In the genomic region with DNA sequence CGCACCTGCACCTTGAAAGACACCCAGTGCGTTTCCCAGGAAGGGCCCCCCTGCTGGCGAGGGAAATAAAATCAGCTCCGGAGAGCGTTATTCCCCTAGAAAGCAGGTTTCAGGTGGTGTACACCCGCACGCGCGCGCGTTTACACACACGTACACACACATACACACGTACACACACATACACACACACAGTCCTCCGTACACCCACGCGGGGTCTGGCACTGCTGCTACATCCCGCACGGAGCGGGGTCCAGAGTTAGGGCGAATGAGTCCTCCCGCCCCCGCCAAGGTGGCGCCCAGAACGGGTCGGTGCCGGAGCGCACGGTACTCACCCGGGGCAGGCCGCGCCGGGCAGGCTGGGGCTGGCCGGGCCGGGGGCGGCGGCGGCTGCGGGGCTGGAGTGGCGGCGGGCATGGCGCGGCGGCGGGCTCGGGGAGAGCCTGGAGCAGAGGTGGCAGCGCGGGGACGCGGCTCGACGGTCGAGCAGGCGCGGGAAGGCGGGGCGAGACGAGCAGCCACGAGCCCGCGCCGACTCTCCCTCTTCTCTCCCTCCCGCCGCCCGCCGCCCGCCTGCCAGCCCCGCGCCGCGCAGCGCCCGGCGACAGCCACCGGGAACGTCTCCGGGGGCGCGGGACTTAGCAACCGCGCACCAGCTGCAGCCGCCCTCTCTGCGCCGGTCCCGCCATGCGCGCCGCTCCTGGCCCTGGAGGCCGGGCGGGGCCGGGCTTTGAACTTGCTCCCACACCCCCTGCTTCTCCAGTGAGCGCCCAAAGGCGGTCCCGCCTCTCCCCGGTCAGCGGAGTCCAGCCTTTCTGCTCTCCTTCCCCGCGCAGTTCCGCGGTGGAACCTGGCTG, we compare ENCODE assay signal across 8 cellular contexts. TPM values are rescaled to one million over a fixed set of nuclear protein-coding genes. Genes with fewer than 3 reads are reported as not detected.
DNase-seq lines count a peak whose midpoint lies in the region; ATAC-seq and TF ChIP-seq lines count a peak whose summit lies in the region.

DCLK3 (minus strand) TSS at position 704 of the 854 bp plus-strand sequence; CDS start at position 414, 290 bp downstream.

- peaks cover 71% of the 10 kb centered on the region for H3K27me3 Mint-ChIP-seq in CD8-positive, alpha-beta T cell (ENCODE audit: low read depth)
- H3K27me3 Mint-ChIP-seq in osteocyte (ENCODE audit: unreplicated experiment), result peaks cover 83% of the 10 kb centered on the region

- no peaks in the 10 kb centered on the region for H3K9me3 Mint-ChIP-seq in CD8-positive, alpha-beta T cell
- H3K9me3 Mint-ChIP-seq in osteocyte (ENCODE audit: unreplicated experiment), result no peaks in the 10 kb centered on the region

- H3K79me2 ChIP-seq in PC-9 (ENCODE audit: low read depth), result no peaks in the 10 kb centered on the region

- H4K20me1 ChIP-seq in PC-9 (ENCODE audit: insufficient read depth), result no peaks in the 10 kb centered on the region

- intact Hi-C loops in CD8-positive, alpha-beta T cell (cut with DNase I, micrococcal nuclease), result no loop called here
- intact Hi-C loops in PC-9 (cut with micrococcal nuclease; ENCODE audit: unreplicated experiment), result no loop called here

- peaks cover 6% of the 10 kb centered on the region for H3K27me3 ChIP-seq in CD8-positive, alpha-beta T cell (ENCODE audit: insufficient read depth, low read length)
- peaks cover 0 to 10% of the 10 kb centered on the region in 2 donors for H3K27me3 ChIP-seq in esophagus (ENCODE audit: control insufficient read depth in 1 of 2, insufficient read depth in 2 of 2, low read length in 2 of 2)
- H3K27me3 ChIP-seq in PC-9 (ENCODE audit: insufficient read depth, low read depth), result peaks cover 17% of the 10 kb centered on the region; the same call in 1 of the 2 replicates

- CTCF ChIA-PET in CD8-positive, alpha-beta T cell (lab: Charles Lee), result no interaction called here
- CTCF ChIA-PET in PC-9 (lab: Charles Lee), result no interaction called here

- H3K4me2 ChIP-seq in PC-9, result no peak within 1 kb of the TSS

- H3K4me1 Mint-ChIP-seq in CD8-positive, alpha-beta T cell (ENCODE audit: low read depth), result peaks cover 8% of the 10 kb centered on the region
- H3K4me1 Mint-ChIP-seq in osteocyte (ENCODE audit: unreplicated experiment), result peaks cover 4% of the 10 kb centered on the region

- H3K36me3 Mint-ChIP-seq in CD8-positive, alpha-beta T cell, result no peaks in the 10 kb centered on the region
- H3K36me3 Mint-ChIP-seq in osteocyte (ENCODE audit: unreplicated experiment), result no peaks in the 10 kb centered on the region

- H3K4me1 ChIP-seq in CD8-positive, alpha-beta T cell (ENCODE audit: insufficient read depth, low read length), result no peaks in the 10 kb centered on the region
- H3K4me1 ChIP-seq in esophagus (ENCODE audit: control insufficient read depth in 2 of 2, insufficient read depth in 2 of 2, low read length in 1 of 2) (peaks cover 4 to 9% of the 10 kb centered on the region in 2 donors), PC-9 (replicated peaks; ENCODE audit: insufficient read depth) (no peaks in the 10 kb centered on the region)

- no peaks in the 10 kb centered on the region for H3K9me3 ChIP-seq in CD8-positive, alpha-beta T cell (ENCODE audit: low read length)
- H3K9me3 ChIP-seq in esophagus (ENCODE audit: control insufficient read depth in 2 of 2, insufficient read depth in 1 of 2, low read depth in 1 of 2, low read length in 1 of 2), result no peaks in the 10 kb centered on the region
- H3K9me3 ChIP-seq in PC-9 (ENCODE audit: insufficient read depth, low read depth), result no peaks in the 10 kb centered on the region

- POLR2A ChIA-PET in CD8-positive, alpha-beta T cell (lab: Charles Lee), result no interaction called here
- POLR2A ChIA-PET in PC-9 (lab: Charles Lee; ENCODE audit: unreplicated experiment), result no interaction called here

- no peak for ATAC-seq in CD8-positive, alpha-beta T cell
- no peak for ATAC-seq in GM18517 (IDR thresholded peaks at IDR 0.05; ENCODE audit: unreplicated experiment)
- ATAC-seq in GM21360 (IDR thresholded peaks at IDR 0.05; ENCODE audit: unreplicated experiment), result no peak

- H3K9me2 ChIP-seq in PC-9 (ENCODE audit: insufficient read depth), result no peaks in the 10 kb centered on the region

- no peak for TF ChIP-seq CTCF in CD8-positive, alpha-beta T cell (IDR thresholded peaks at IDR 0.05)
- TF ChIP-seq CTCF in osteocyte (IDR thresholded peaks at IDR 0.05) (no peak), PC-9 (conservative IDR thresholded peaks at IDR 0.05) (no peak)

- no peak within 1 kb of the TSS for H3K4me3 ChIP-seq in CD8-positive, alpha-beta T cell (ENCODE audit: low read depth, low read length)
- H3K4me3 ChIP-seq in esophagus (ENCODE audit: low read depth in 1 of 2, low read length in 2 of 2), result peak within 1 kb of the TSS; percentile 32 to 35
- no peak within 1 kb of the TSS for H3K4me3 ChIP-seq in PC-9

- H2AFZ ChIP-seq in PC-9, result no peak within 1 kb of the TSS

- H3K27ac Mint-ChIP-seq in CD8-positive, alpha-beta T cell, result no peak within 1 kb of the TSS
- no peak within 1 kb of the TSS for H3K27ac Mint-ChIP-seq in osteocyte (ENCODE audit: unreplicated experiment)

- H3K27ac ChIP-seq in CD8-positive, alpha-beta T cell (ENCODE audit: low read depth, low read length), result no peak within 1 kb of the TSS
- H3K27ac ChIP-seq in esophagus (ENCODE audit: low read depth in 2 of 2, low read length in 1 of 2), result no peak within 1 kb of the TSS
- no peak within 1 kb of the TSS for H3K27ac ChIP-seq in PC-9

- H3K36me3 ChIP-seq in CD8-positive, alpha-beta T cell (ENCODE audit: insufficient read depth, low read length), result no peaks in the 10 kb centered on the region
- H3K36me3 ChIP-seq in esophagus (ENCODE audit: control insufficient read depth in 2 of 2, insufficient read depth in 2 of 2, low read length in 1 of 2), result no peaks in the 10 kb centered on the region
- no peaks in the 10 kb centered on the region for H3K36me3 ChIP-seq in PC-9 (ENCODE audit: low read depth)

- H3K4me3 Mint-ChIP-seq in CD8-positive, alpha-beta T cell, result peak within 1 kb of the TSS; percentile 52
- peak within 1 kb of the TSS; percentile 50 for H3K4me3 Mint-ChIP-seq in osteocyte (ENCODE audit: unreplicated experiment)

- no peak for DNase-seq in CD8-positive, alpha-beta T cell
- DNase-seq in NCI-H2029 (lab: John Stamatoyannopoulos, UW) (peak; percentile 9), osteocyte (ENCODE audit: extremely low spot score, unreplicated experiment) (no peak), PC-9 (no peak), AG08395 (ENCODE audit: low spot score) (no peak)

- 3% methylated on average over 51 to 99 of the region's 99 CpGs for WGBS in esophagus, 2 donors

- no peaks in the 10 kb centered on the region for H3F3A ChIP-seq in PC-9 (ENCODE audit: insufficient read depth, low read depth)

- BruUV-seq in PC-9 (replicated peaks; lab: Mats Ljungman, UMichigan), result no TSS peak

RNA-seq across cellular contexts. Expression of gene DCLK3, which starts in this region (rescaled TPM):
- not detected for total RNA-seq in CD8-positive, alpha-beta T cell
- polyA plus RNA-seq in esophagus, result under 1 TPM; 0.01 to 0.02 TPM
- total RNA-seq in osteocyte, result not detected in 2 replicates
- not detected in 2 replicates for total RNA-seq in PC-9 (2021)

Comparison
In these comparisons a context has a peak if more than half of its experiments do, and no peak if none do; other contexts are left out.
1. H3K4me3 ChIP-seq: peak in esophagus (2 of 2); none in CD8-positive, alpha-beta T cell (single experiment) and PC-9 (single experiment).